ENCODE assay signal across 28 cellular contexts in the genomic region with DNA sequence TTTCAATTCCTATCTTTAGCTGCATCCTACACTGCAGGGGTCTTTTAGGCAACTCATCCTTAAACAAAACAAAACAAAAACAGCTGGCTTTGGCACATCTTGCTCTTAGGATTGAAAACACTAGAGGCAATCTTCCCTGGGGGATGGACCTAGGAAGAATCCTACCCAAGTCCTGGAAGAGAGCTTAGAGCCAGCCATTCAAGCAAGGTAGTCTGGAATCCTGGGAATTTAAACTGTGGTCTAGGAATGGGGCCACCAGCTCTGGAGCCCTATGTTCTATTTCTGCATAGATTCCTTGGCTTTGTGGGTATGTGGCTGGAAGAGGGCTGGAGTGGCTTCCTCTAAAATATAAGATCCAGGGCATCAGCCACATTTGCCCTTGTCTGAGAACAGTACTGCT. TPM values are rescaled to one million over a fixed set of nuclear protein-coding genes. Genes with fewer than 3 reads are reported as not detected.
"Had no signal": no experiment of that assay in that cellular context is flagged by ENCODE, and none has a peak within 500 bp of the region (broad histone marks: within the 10 kb centered on the region; RNA-seq: fewer than 3 reads in every experiment).

No MANE protein-coding gene starts in this region.

- H3K27ac Mint-ChIP-seq: activated naive CD8-positive, alpha-beta T cell treated with anti-CD3 and anti-CD28 coated beads for 36 hours; activated T-helper 2 cell treated with anti-CD3 and anti-CD28 coated beads, Interferon-gamma antibody, Interleukin-2, Interleukin-4, amounts not matched to agents 10 μg/mL and 5 μg/mL and 100 μg/mL, durations not matched to agents 14 hours and 24 hours and 36 hours; memory B cell; naive thymus-derived CD4-positive, alpha-beta T cell; stimulated activated effector memory CD8-positive, alpha-beta T cell treated with anti-CD3 and anti-CD28 coated beads, Interleukin-12 subunit alpha, Interleukin-12 subunit beta, amount 100 ng/mL, for 72 hours had no signal

- H3K27me3 ChIP-seq: foreskin keratinocyte, stomach, suprapubic skin, tibial nerve had no signal

- H3K27ac ChIP-seq: foreskin keratinocyte, skin epidermis, stomach, suprapubic skin, tibial nerve had no signal

- FAIRE-seq: keratinocyte, urothelium cell line had no signal

- H3K4me3 Mint-ChIP-seq: activated naive CD8-positive, alpha-beta T cell treated with anti-CD3 and anti-CD28 coated beads for 36 hours; activated T-cell treated with anti-CD3 and anti-CD28 coated beads, Interleukin-2, amount 50 U/mL, for 4 hours; memory B cell; naive thymus-derived CD4-positive, alpha-beta T cell; stimulated activated effector memory CD8-positive, alpha-beta T cell treated with anti-CD3 and anti-CD28 coated beads, Interleukin-12 subunit alpha, Interleukin-12 subunit beta, amount 100 ng/mL, for 72 hours had no signal

- H3K9me3 ChIP-seq: mucosa of descending colon, suprapubic skin had no signal

- H3K4me3 ChIP-seq: mucosa of descending colon, skin epidermis, stomach, suprapubic skin, tibial nerve had no signal

- H3K4me1 ChIP-seq: foreskin keratinocyte, stomach, suprapubic skin, tibial nerve had no signal

- H3K27me3 Mint-ChIP-seq: activated naive CD8-positive, alpha-beta T cell treated with anti-CD3 and anti-CD28 coated beads for 36 hours had no signal

- H3K36me3 Mint-ChIP-seq: activated naive CD8-positive, alpha-beta T cell treated with anti-CD3 and anti-CD28 coated beads for 36 hours; memory B cell; naive thymus-derived CD4-positive, alpha-beta T cell; stimulated activated effector memory CD8-positive, alpha-beta T cell treated with anti-CD3 and anti-CD28 coated beads, Interleukin-12 subunit alpha, Interleukin-12 subunit beta, amount 100 ng/mL, for 72 hours had no signal

- ATAC-seq: activated T-cell treated with anti-CD3 and anti-CD28 coated beads, Interleukin-2, amount 50 U/mL, for 4 hours; foreskin keratinocyte; left colon; mucosa of descending colon; naive thymus-derived CD4-positive, alpha-beta T cell; stimulated activated effector memory CD8-positive, alpha-beta T cell treated with anti-CD3 and anti-CD28 coated beads, Interleukin-12 subunit alpha, Interleukin-12 subunit beta, amount 100 ng/mL, for 72 hours had no signal

- H3K36me3 ChIP-seq: stomach, suprapubic skin, tibial nerve had no signal

- H3K4me1 Mint-ChIP-seq: activated naive CD8-positive, alpha-beta T cell treated with anti-CD3 and anti-CD28 coated beads for 36 hours; memory B cell; naive thymus-derived CD4-positive, alpha-beta T cell; stimulated activated effector memory CD8-positive, alpha-beta T cell treated with anti-CD3 and anti-CD28 coated beads, Interleukin-12 subunit alpha, Interleukin-12 subunit beta, amount 100 ng/mL, for 72 hours had no signal

- DNase-seq: activated CD8-positive, alpha-beta memory T cell treated with anti-CD3 and anti-CD28 coated beads, Interleukin-2, amount 50 U/mL, for 4 hours; activated naive CD4-positive, alpha-beta T cell; activated naive CD8-positive, alpha-beta T cell treated with anti-CD3 and anti-CD28 coated beads for 36 hours; activated T-cell treated with anti-CD3 and anti-CD28 coated beads, Interleukin-2, amount 50 U/mL, for 4 hours; amniotic stem cell; cerebellar nuclear complex; cortex of kidney; effector CD4-positive, alpha-beta T cell; erythroblast; foreskin keratinocyte; hypothalamus; left colon; mucosa of descending colon; naive thymus-derived CD4-positive, alpha-beta T cell; stimulated activated CD4-positive, alpha-beta T cell treated with anti-CD3 and anti-CD28 coated beads, Interleukin-1b, Interleukin-23, amount 100 ng/mL, for 48 hours; stomach; T-helper 9 cell had no signal

RNA-seq across cellular contexts. Expression of a gene that starts 27.7 kb away (rescaled TPM):
- total RNA-seq: activated naive CD8-positive, alpha-beta T cell treated with anti-CD3 and anti-CD28 coated beads for 36 hours; activated T-cell treated with anti-CD3 and anti-CD28 coated beads, Interleukin-2, amount 50 U/mL, for 4 hours; activated T-helper 2 cell treated with anti-CD3 and anti-CD28 coated beads, Interferon-gamma antibody, Interleukin-2, Interleukin-4, amounts not matched to agents 10 μg/mL and 5 μg/mL and 100 μg/mL, durations not matched to agents 14 hours and 24 hours and 36 hours; foreskin keratinocyte; left colon; naive thymus-derived CD4-positive, alpha-beta T cell; osteoblast; posterior vena cava; stomach; suprapubic skin; T-helper 1 cell treated with Interleukin-12 subunit alpha and Interleukin-12 subunit beta and Interleukin-4 antibody, amounts not matched to agents 30 ng/mL and 1 ng/mL, for 36 hours; tibial nerve had no signal
- polyA plus RNA-seq: foreskin keratinocyte; keratinocyte; naive thymus-derived CD4-positive, alpha-beta T cell had no signal
